In the genomic region with DNA sequence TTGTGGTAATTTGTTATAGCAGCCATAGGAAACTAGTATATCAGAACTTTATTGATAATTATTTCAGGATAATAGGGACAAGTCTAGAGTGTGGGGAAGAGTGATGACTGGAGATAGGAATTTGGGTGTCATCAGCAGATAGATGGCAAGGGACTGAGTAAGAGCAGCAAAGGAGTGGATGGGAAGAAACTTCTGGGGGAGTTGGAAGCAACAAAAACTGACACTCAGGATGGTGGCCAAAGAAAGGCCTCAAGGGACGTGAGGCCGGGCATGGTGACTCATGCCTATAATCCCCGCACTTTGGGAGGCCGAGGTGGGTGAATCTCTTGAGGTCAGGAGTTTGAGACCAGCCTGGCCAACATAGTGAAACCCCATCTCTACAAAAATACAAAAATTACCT, we compare ENCODE assay signal across 15 cellular contexts.
"Had no signal": no experiment of that assay in that cellular context is flagged by ENCODE, and none has a peak within 500 bp of the region (broad histone marks: within the 10 kb centered on the region; RNA-seq: fewer than 3 reads in every experiment).

No MANE protein-coding gene starts in this region.

- H3K36me3 Mint-ChIP-seq: activated naive CD4-positive, alpha-beta T cell treated with anti-CD3 and anti-CD28 coated beads, Interleukin-2, amount 50 U/mL, for 24 hours; natural killer cell treated with Interleukin-12 subunit alpha and Interleukin-12 subunit beta and Interleukin-15 and Interleukin-18, amount 100 ng/mL, for 72 hours; stimulated activated effector memory CD8-positive, alpha-beta T cell treated with anti-CD3 and anti-CD28 coated beads, Interleukin-12 subunit alpha, Interleukin-12 subunit beta, amount 100 ng/mL, for 72 hours had no signal

- H3K4me3 Mint-ChIP-seq: activated naive CD4-positive, alpha-beta T cell treated with anti-CD3 and anti-CD28 coated beads, Interleukin-2, amount 50 U/mL, for 24 hours; natural killer cell treated with Interleukin-12 subunit alpha and Interleukin-12 subunit beta and Interleukin-15 and Interleukin-18, amount 100 ng/mL, for 72 hours; stimulated activated effector memory CD8-positive, alpha-beta T cell treated with anti-CD3 and anti-CD28 coated beads, Interleukin-12 subunit alpha, Interleukin-12 subunit beta, amount 100 ng/mL, for 72 hours had no signal

- H3K27me3 Mint-ChIP-seq: activated naive CD4-positive, alpha-beta T cell treated with anti-CD3 and anti-CD28 coated beads, Interleukin-2, amount 50 U/mL, for 24 hours had no signal

- H3K4me3 ChIP-seq: adrenal gland, colonic mucosa, esophagus muscularis mucosa had no signal

- H3K4me1 ChIP-seq: adrenal gland, colonic mucosa, esophagus muscularis mucosa had no signal

- H3K27ac ChIP-seq: adrenal gland, colonic mucosa, esophagus muscularis mucosa had no signal

- H3K27ac Mint-ChIP-seq: activated naive CD4-positive, alpha-beta T cell treated with anti-CD3 and anti-CD28 coated beads, Interleukin-2, amount 50 U/mL, for 24 hours; activated T-helper 2 cell treated with anti-CD3 and anti-CD28 coated beads, Interferon-gamma antibody, Interleukin-2, Interleukin-4, amounts not matched to agents 10 μg/mL and 5 μg/mL and 100 μg/mL, durations not matched to agents 14 hours and 24 hours and 36 hours; natural killer cell treated with Interleukin-12 subunit alpha and Interleukin-12 subunit beta and Interleukin-15 and Interleukin-18, amount 100 ng/mL, for 72 hours; stimulated activated effector memory CD8-positive, alpha-beta T cell treated with anti-CD3 and anti-CD28 coated beads, Interleukin-12 subunit alpha, Interleukin-12 subunit beta, amount 100 ng/mL, for 72 hours had no signal

- ATAC-seq: activated CD4-positive, CD25-positive, alpha-beta regulatory T cell treated with anti-CD3 and anti-CD28 coated beads, Interleukin-2, amount 50 U/mL, for 24 hours; natural killer cell treated with Interleukin-12 subunit alpha and Interleukin-12 subunit beta and Interleukin-15 and Interleukin-18, amount 100 ng/mL, for 72 hours; stimulated activated effector memory CD8-positive, alpha-beta T cell treated with anti-CD3 and anti-CD28 coated beads, Interleukin-12 subunit alpha, Interleukin-12 subunit beta, amount 100 ng/mL, for 72 hours had no signal

- DNase-seq: activated T-cell treated with anti-CD3 and anti-CD28 coated beads for 4 hours; adrenal gland; central memory CD4-positive, alpha-beta T cell; colonic mucosa; glutamatergic neuron; posterior cingulate gyrus; retina; T-helper 9 cell had no signal

- H3K9me3 ChIP-seq: adrenal gland, colonic mucosa, esophagus muscularis mucosa had no signal

- H3K27me3 ChIP-seq: adrenal gland, colonic mucosa, esophagus muscularis mucosa, foreskin keratinocyte had no signal

- H3K4me1 Mint-ChIP-seq: activated naive CD4-positive, alpha-beta T cell treated with anti-CD3 and anti-CD28 coated beads, Interleukin-2, amount 50 U/mL, for 24 hours; stimulated activated effector memory CD8-positive, alpha-beta T cell treated with anti-CD3 and anti-CD28 coated beads, Interleukin-12 subunit alpha, Interleukin-12 subunit beta, amount 100 ng/mL, for 72 hours had no signal

- H3K36me3 ChIP-seq: adrenal gland, colonic mucosa, esophagus muscularis mucosa had no signal

- H3K9me3 Mint-ChIP-seq: activated naive CD4-positive, alpha-beta T cell treated with anti-CD3 and anti-CD28 coated beads, Interleukin-2, amount 50 U/mL, for 24 hours; activated T-helper 2 cell treated with anti-CD3 and anti-CD28 coated beads, Interferon-gamma antibody, Interleukin-2, Interleukin-4, amounts not matched to agents 10 μg/mL and 5 μg/mL and 100 μg/mL, durations not matched to agents 14 hours and 24 hours and 36 hours; natural killer cell treated with Interleukin-12 subunit alpha and Interleukin-12 subunit beta and Interleukin-15 and Interleukin-18, amount 100 ng/mL, for 72 hours; stimulated activated effector memory CD8-positive, alpha-beta T cell treated with anti-CD3 and anti-CD28 coated beads, Interleukin-12 subunit alpha, Interleukin-12 subunit beta, amount 100 ng/mL, for 72 hours had no signal
